8 cellular contexts compared by ENCODE assay signal in the genomic region with DNA sequence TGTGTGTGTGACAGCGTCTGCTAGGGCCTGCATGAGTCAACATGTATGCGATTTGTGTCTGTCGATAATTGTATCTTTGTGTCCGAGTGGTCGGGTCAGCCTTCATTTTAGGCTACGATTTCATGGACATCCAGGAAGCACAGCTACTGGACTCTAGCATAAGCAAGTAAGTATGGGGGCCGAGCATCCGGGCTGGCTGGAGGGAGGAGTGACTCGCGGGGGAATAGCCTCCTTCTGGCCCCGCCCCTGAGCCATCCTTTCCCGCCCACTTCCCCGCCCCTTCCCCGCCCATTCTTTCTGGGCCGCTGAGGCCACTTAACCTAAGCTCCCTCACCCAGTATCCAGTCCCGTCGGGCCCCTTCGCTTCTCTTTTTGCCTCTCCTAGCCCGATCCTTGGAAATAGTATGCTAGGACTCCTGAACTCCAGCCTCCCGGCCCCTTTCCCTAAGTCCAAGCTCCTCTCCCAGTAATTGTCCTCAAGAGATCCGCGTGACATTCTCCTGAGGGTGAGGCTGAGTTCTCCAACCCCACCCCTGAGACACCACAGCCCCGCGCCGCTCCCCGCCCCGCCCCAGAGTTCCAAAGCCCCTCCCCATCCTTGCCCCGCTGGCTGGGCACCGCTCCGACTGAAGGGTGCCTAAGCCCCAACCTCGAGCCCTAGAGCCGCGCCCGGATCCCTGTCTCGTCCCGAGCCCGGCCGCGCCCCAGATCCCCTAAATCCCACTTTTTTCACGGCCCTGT. TPM values are rescaled to one million over a fixed set of nuclear protein-coding genes. Genes with fewer than 3 reads are reported as not detected.
DNase-seq lines count a peak whose midpoint lies in the region; ATAC-seq, FAIRE-seq and TF ChIP-seq lines count a peak whose summit lies in the region.

No MANE protein-coding gene starts in this region.

- H3K4me3 Mint-ChIP-seq in activated T-helper 17 cell treated with anti-CD3 and anti-CD28 coated beads, Interleukin-2, amount 50 U/mL, for 72 hours: peak overlapping the region; percentile 94
- H3K4me3 Mint-ChIP-seq in naive thymus-derived CD8-positive, alpha-beta T cell: peak overlapping the region; percentile 81 to 92 (median 86)

- TF ChIP-seq CTCF in fibroblast of mammary gland (conservative IDR thresholded peaks at IDR 0.05; ENCODE audit: control insufficient read depth, insufficient read depth, low read depth, low read length): no peak

- H3K36me3 Mint-ChIP-seq in activated T-helper 17 cell treated with anti-CD3 and anti-CD28 coated beads, Interleukin-2, amount 50 U/mL, for 72 hours (ENCODE audit: low read depth): no peaks in the 10 kb centered on the region
- no peaks in the 10 kb centered on the region for H3K36me3 Mint-ChIP-seq in naive thymus-derived CD8-positive, alpha-beta T cell

- in situ Hi-C loops in KBM-7 (cut with MboI; ENCODE audit: low pct_unique_long_range_greater_than_20kb, low sequenced_read_pairs): no loop called here

- H3K27me3 Mint-ChIP-seq in activated T-helper 17 cell treated with anti-CD3 and anti-CD28 coated beads, Interleukin-2, amount 50 U/mL, for 72 hours: no peaks in the 10 kb centered on the region
- no peaks in the 10 kb centered on the region for H3K27me3 Mint-ChIP-seq in naive thymus-derived CD8-positive, alpha-beta T cell

- DNase-seq in SIG-M5 treated with dmso at 0.1 percent for 504 hours (lab: John Stamatoyannopoulos, UW; ENCODE audit: unreplicated experiment) (peak; percentile 75), SIG-M5 (lab: John Stamatoyannopoulos, UW) (no peak), KBM-7 (peak; percentile 88), RCC 7860 (ENCODE audit: low spot score) (peak; percentile 71), fibroblast of mammary gland (ENCODE audit: low read depth) (peak; percentile 86)
- peak; percentile 29 to 84 (median 72) for DNase-seq in naive thymus-derived CD8-positive, alpha-beta T cell
- peak; percentile 60 to 85 (median 74) for DNase-seq in stimulated activated naive CD4-positive, alpha-beta T cell (lab: John Stamatoyannopoulos, UW)

- FAIRE-seq in RCC 7860 (lab: Jason Lieb, UNC): peak; percentile 36

- no peaks in the 10 kb centered on the region for H3K4me1 Mint-ChIP-seq in activated T-helper 17 cell treated with anti-CD3 and anti-CD28 coated beads, Interleukin-2, amount 50 U/mL, for 72 hours
- peaks cover 14 to 55% (median 43%) of the 10 kb centered on the region in 4 donors for H3K4me1 Mint-ChIP-seq in naive thymus-derived CD8-positive, alpha-beta T cell

- POLR2A ChIA-PET in naive thymus-derived CD8-positive, alpha-beta T cell (lab: Charles Lee): interaction anchor here (0.5 to 3.2 kb wide), 7 partner anchors 8 to 44 kb away, joined by 3 to 31 read pairs (median 8); a partner anchor contains a TSS

- peak overlapping the region; percentile 76 for H3K4me3 ChIP-seq in fibroblast of mammary gland (ENCODE audit: control insufficient read depth, low read depth, low read length)

- peak; percentile 74 for ATAC-seq in activated T-helper 17 cell treated with anti-CD3 and anti-CD28 coated beads, Interleukin-2, amount 50 U/mL, for 72 hours (replicated peaks)
- peak; percentile 66 to 67 for ATAC-seq in naive thymus-derived CD8-positive, alpha-beta T cell

- no peaks in the 10 kb centered on the region for H3K9me3 Mint-ChIP-seq in activated T-helper 17 cell treated with anti-CD3 and anti-CD28 coated beads, Interleukin-2, amount 50 U/mL, for 72 hours
- no peaks in the 10 kb centered on the region for H3K9me3 Mint-ChIP-seq in naive thymus-derived CD8-positive, alpha-beta T cell

- peak overlapping the region; percentile 87 for H3K27ac Mint-ChIP-seq in activated T-helper 17 cell treated with anti-CD3 and anti-CD28 coated beads, Interleukin-2, amount 50 U/mL, for 72 hours
- H3K27ac Mint-ChIP-seq in naive thymus-derived CD8-positive, alpha-beta T cell: peak overlapping the region in 9 of 10 donors; percentile 44 to 92 (median 73)

RNA-seq across cellular contexts. Expression of a gene that starts 1.2 kb away (rescaled TPM):
- total RNA-seq in activated T-helper 17 cell treated with anti-CD3 and anti-CD28 coated beads, Interleukin-2, amount 50 U/mL, for 72 hours: 10 to 100 TPM in 1 of 2 donors, 1 to 10 TPM in 1; 7.3 to 15.2 TPM
- 10 to 100 TPM; 10.1 to 11.6 TPM for total RNA-seq in naive thymus-derived CD8-positive, alpha-beta T cell
- 1 to 10 TPM; 1.7 to 6.0 (median 3.0) TPM for polyA plus RNA-seq in naive thymus-derived CD8-positive, alpha-beta T cell

RNA-seq across cellular contexts. Expression of a gene that starts 9.1 kb away (rescaled TPM):
- not detected for total RNA-seq in activated T-helper 17 cell treated with anti-CD3 and anti-CD28 coated beads, Interleukin-2, amount 50 U/mL, for 72 hours
- not detected for total RNA-seq in naive thymus-derived CD8-positive, alpha-beta T cell
- not detected for polyA plus RNA-seq in naive thymus-derived CD8-positive, alpha-beta T cell

RNA-seq across cellular contexts. Expression of a gene that starts 17.6 kb away (rescaled TPM):
- total RNA-seq in activated T-helper 17 cell treated with anti-CD3 and anti-CD28 coated beads, Interleukin-2, amount 50 U/mL, for 72 hours: not detected
- total RNA-seq in naive thymus-derived CD8-positive, alpha-beta T cell: not detected
- under 1 TPM in 1 of 3 donors, not detected in 2; 0.17 TPM for polyA plus RNA-seq in naive thymus-derived CD8-positive, alpha-beta T cell

RNA-seq across cellular contexts. Expression of a gene that starts 23.7 kb away (rescaled TPM):
- 10 to 100 TPM; 26.0 to 43.4 TPM for total RNA-seq in activated T-helper 17 cell treated with anti-CD3 and anti-CD28 coated beads, Interleukin-2, amount 50 U/mL, for 72 hours
- 100 to 1,000 TPM; 125 to 135 TPM for total RNA-seq in naive thymus-derived CD8-positive, alpha-beta T cell
- polyA plus RNA-seq in naive thymus-derived CD8-positive, alpha-beta T cell: 10 to 100 TPM; 74.4 to 92.3 (median 91.9) TPM

RNA-seq across cellular contexts. Expression of a gene that starts 26.9 kb away (rescaled TPM):
- total RNA-seq in activated T-helper 17 cell treated with anti-CD3 and anti-CD28 coated beads, Interleukin-2, amount 50 U/mL, for 72 hours: under 1 TPM; 0.26 to 0.42 TPM
- not detected for total RNA-seq in naive thymus-derived CD8-positive, alpha-beta T cell
- under 1 TPM in 2 of 3 donors, not detected in 1; 0.10 to 0.28 TPM for polyA plus RNA-seq in naive thymus-derived CD8-positive, alpha-beta T cell
